ENCODE assay signal across 8 cellular contexts in genomic region chr2:23940976-23941605, GRCh38. TPM values are rescaled to one million over a fixed set of nuclear protein-coding genes. Genes with fewer than 3 reads are reported as not detected.
DNase-seq lines count a peak whose midpoint lies in the region; ATAC-seq and TF ChIP-seq lines count a peak whose summit lies in the region.

No MANE protein-coding gene starts in this region.

- H3K9ac ChIP-seq in HCT116 (ENCODE audit: low read length) (peak overlapping the region; percentile 84), trophoblast cell (ENCODE audit: low read length) (no peak overlapping the region)

- peaks cover 8% of the 10 kb centered on the region for H3K79me1 ChIP-seq in trophoblast cell (ENCODE audit: low read length)

- H3K27ac ChIP-seq in HCT116 (ENCODE audit: low read depth, low read length) (peak overlapping the region; percentile 70), gastroesophageal sphincter (peak overlapping the region; percentile 75 to 98 (median 94)), trophoblast cell (ENCODE audit: low read depth, low read length) (peak overlapping the region; percentile 97)

- no peak for TF ChIP-seq RAD21 in HCT116 (IDR thresholded peaks at IDR 0.05; ENCODE audit: low read depth)

- POLR2A ChIA-PET in HCT116 (lab: Charles Lee) (interaction anchor here (1.4 kb wide), 1 partner anchor 15 kb away, joined by 3 read pairs; the partner anchor contains the start of gene ATAD2B), WTC11 (lab: Charles Lee) (interaction anchor here (1.3 to 3.0 kb wide), 2 partner anchors 14 to 143 kb away, joined by 5 to 83 read pairs; partner anchors contain the start of genes ATAD2B and TP53I3)

- H4K91ac ChIP-seq in trophoblast cell (ENCODE audit: low read depth, low read length) = peak overlapping the region; percentile 91

- CTCF ChIA-PET in HCT116 (lab: Charles Lee) = interaction anchor here (1.9 kb wide), 1 partner anchor 14 kb away, joined by 6 read pairs; the partner anchor contains the start of gene ATAD2B
- CTCF ChIA-PET in WTC11 (lab: Charles Lee) = interaction anchor here (1.6 to 2.2 kb wide), 2 partner anchors 14 kb away, joined by 13 to 43 read pairs; partner anchors contain the start of gene ATAD2B

- peaks cover 10% of the 10 kb centered on the region for H3K36me3 Mint-ChIP-seq in WTC11

- no peak overlapping the region for H2AK5ac ChIP-seq in trophoblast cell (ENCODE audit: low read length)

- H3K27me3 ChIP-seq in HCT116 (ENCODE audit: insufficient read depth, low read length) = no peaks in the 10 kb centered on the region
- no peaks in the 10 kb centered on the region for H3K27me3 ChIP-seq in gastroesophageal sphincter
- no peaks in the 10 kb centered on the region for H3K27me3 ChIP-seq in trophoblast cell (ENCODE audit: insufficient read depth, low read length)

- peak overlapping the region; percentile 74 for H2BK120ac ChIP-seq in trophoblast cell (ENCODE audit: insufficient read depth, low read length, poor library complexity)

- H3K79me2 ChIP-seq in HCT116 (ENCODE audit: insufficient read depth, low read length) (peaks cover 42% of the 10 kb centered on the region), trophoblast cell (ENCODE audit: control insufficient read depth, insufficient read depth, low read length, poor library complexity) (peaks cover 8% of the 10 kb centered on the region)

- peak overlapping the region; percentile 84 for H3K14ac ChIP-seq in trophoblast cell (ENCODE audit: low read length)

- H3K27ac Mint-ChIP-seq in WTC11 = peak overlapping the region; percentile 75

- peaks cover 4 to 33% of the 10 kb centered on the region in 2 experiments; a peak in 3 of 4 replicates for H3K4me1 ChIP-seq in HCT116 (ENCODE audit: control insufficient read depth in 1 of 2, insufficient read depth in 2 of 2, low read length in 2 of 2)
- peaks cover 0 to 47% (median 4%) of the 10 kb centered on the region in 3 donors for H3K4me1 ChIP-seq in gastroesophageal sphincter
- peaks cover 4 to 11% of the 10 kb centered on the region in 2 experiments for H3K4me1 ChIP-seq in trophoblast cell (ENCODE audit: control insufficient read depth in 1 of 2, insufficient read depth in 2 of 2, low read length in 2 of 2)

- BruUV-seq in HCT116 (replicated peaks; lab: Mats Ljungman, UMichigan) = TSS peak; percentile 73

- peak overlapping the region; percentile 84 for H4K8ac ChIP-seq in trophoblast cell (ENCODE audit: low read depth, low read length)

- peak overlapping the region; percentile 88 for H3K4me3 Mint-ChIP-seq in WTC11

- peak overlapping the region; percentile 80 for H2BK5ac ChIP-seq in trophoblast cell (ENCODE audit: low read depth, low read length, poor library complexity)

- no peak overlapping the region for H3K23ac ChIP-seq in trophoblast cell (ENCODE audit: low read length)

- H2BK12ac ChIP-seq in trophoblast cell (ENCODE audit: low read length) = no peak overlapping the region

- peak overlapping the region; percentile 85 for H3K4me3 ChIP-seq in AG09309 (ENCODE audit: control insufficient read depth, low read depth, low read length)
- H3K4me3 ChIP-seq in HCT116 (replicated peaks in 1 of 2; ENCODE audit: low read depth in 1 of 2, low read length in 2 of 2) = peak overlapping the region; percentile 61 to 75
- H3K4me3 ChIP-seq in gastroesophageal sphincter = peak overlapping the region; percentile 89 to 97
- peak overlapping the region; percentile 87 for H3K4me3 ChIP-seq in trophoblast cell (ENCODE audit: low read depth, low read length)

- H4K20me1 ChIP-seq in HCT116 (ENCODE audit: insufficient read depth) = no peaks in the 10 kb centered on the region

- TF ChIP-seq POLR2A in HCT116 (IDR thresholded peaks at IDR 0.05; ENCODE audit: borderline replicate concordance, extremely low read depth, insufficient read depth, insufficient read length) (no peak), gastroesophageal sphincter (IDR thresholded peaks at IDR 0.05) (no peak)

- no peaks in the 10 kb centered on the region for H3K36me3 ChIP-seq in HCT116 (ENCODE audit: control insufficient read depth in 1 of 2, insufficient read depth in 2 of 2, low read length in 2 of 2)
- no peaks in the 10 kb centered on the region for H3K36me3 ChIP-seq in gastroesophageal sphincter
- peaks cover 2 to 7% of the 10 kb centered on the region in 2 experiments for H3K36me3 ChIP-seq in trophoblast cell (ENCODE audit: control insufficient read depth in 1 of 2, insufficient read depth in 2 of 2, low read length in 2 of 2)

- H3K9me3 Mint-ChIP-seq in WTC11 = no peaks in the 10 kb centered on the region

- H3K9me3 ChIP-seq in HCT116 (ENCODE audit: control insufficient read depth in 1 of 2, insufficient read depth in 1 of 2, low read depth in 1 of 2, low read length in 2 of 2) (no peaks in the 10 kb centered on the region), gastroesophageal sphincter (no peaks in the 10 kb centered on the region), trophoblast cell (ENCODE audit: insufficient read depth, low read depth, low read length) (no peaks in the 10 kb centered on the region)

- TF ChIP-seq CTCF in AG09309 (IDR thresholded peaks at IDR 0.05; ENCODE audit: control insufficient read depth, insufficient read depth, low read depth, low read length, missing control alignments) (no peak), HCT116 (IDR thresholded peaks at IDR 0.05 in 2 of 3, conservative IDR thresholded peaks at IDR 0.05 in 1 of 3; ENCODE audit: borderline replicate concordance in 1 of 3, insufficient read depth in 1 of 3, low read depth in 2 of 3, low read length in 2 of 3) (no peak), WTC11 (IDR thresholded peaks at IDR 0.05) (no peak), gastroesophageal sphincter (IDR thresholded peaks at IDR 0.05) (no peak)

- H3K9me2 ChIP-seq in HCT116 (ENCODE audit: insufficient read depth) = no peaks in the 10 kb centered on the region

- H3K4me2 ChIP-seq in HCT116 (ENCODE audit: low read length) (peak overlapping the region; percentile 82), trophoblast cell (ENCODE audit: low read length) (peak overlapping the region; percentile 71)

- no peak for DNase-seq in AG09309 (ENCODE audit: low read depth)
- no peak for DNase-seq in HCT116 (ENCODE audit: low read depth, low spot score)
- DNase-seq in WTC11 (ENCODE audit: low spot score) = no peak
- DNase-seq in trophoblast cell = peak in 1 of 2 donors; percentile 61
- DNase-seq in UCSD-AML1 (lab: John Stamatoyannopoulos, UW; ENCODE audit: unreplicated experiment) = no peak
- no peak for DNase-seq in OCI-M2 (lab: John Stamatoyannopoulos, UW; ENCODE audit: unreplicated experiment)

- WGBS in gastroesophageal sphincter (ENCODE audit: low coverage in 1 of 2), 2 donors = 0 to 3% methylated on average over 14 to 15 of the region's 15 CpGs
- WGBS in trophoblast cell (ENCODE audit: extremely low coverage, insufficient coverage, insufficient read length) = no CpG with 5 or more reads among the region's 15 CpGs

- peak overlapping the region; percentile 89 for H4K12ac ChIP-seq in trophoblast cell (ENCODE audit: low read depth, low read length)

- no peak overlapping the region for H2AFZ ChIP-seq in HCT116 (ENCODE audit: low read depth, low read length, poor library complexity, severe bottlenecking)
- H2AFZ ChIP-seq in trophoblast cell (ENCODE audit: insufficient read depth, low read length, poor library complexity) = peak overlapping the region; percentile 93

- no peak for ATAC-seq in HCT116
- ATAC-seq in WTC11 = no peak
- ATAC-seq in gastroesophageal sphincter = no peak
- ATAC-seq in GM21526 (IDR thresholded peaks at IDR 0.05; ENCODE audit: low FRiP score, unreplicated experiment) = no peak

- H3K27me3 Mint-ChIP-seq in WTC11 (ENCODE audit: low read depth) = no peaks in the 10 kb centered on the region; the same call in 1 of the 2 replicates

- H3K4me1 Mint-ChIP-seq in WTC11 = peaks cover 28% of the 10 kb centered on the region

- RAD21 ChIA-PET in HCT116 (lab: Charles Lee; ENCODE audit: low non-redundant PET in 1 of 2, low total read pairs in 2 of 2, uncharacterized antibody in 2 of 2, unreplicated experiment in 2 of 2) = no interaction called here

- intact Hi-C loops in HCT116 (cut with micrococcal nuclease) = loop anchor here (5.0 kb wide), 1 partner anchor 136 kb away; the partner anchor contains the start of gene SF3B6

- no peak for TF ChIP-seq EP300 in gastroesophageal sphincter (IDR thresholded peaks at IDR 0.05)

- peak overlapping the region; percentile 23 for H3K4ac ChIP-seq in trophoblast cell (ENCODE audit: low read depth, low read length)

- H3K18ac ChIP-seq in trophoblast cell (ENCODE audit: low read length) = peak overlapping the region; percentile 83

TF ChIP-seq in WTC11, 78 proteins besides CTCF, POLR2A, EP300 and RAD21:
- TF ChIP-seq PRRX2 (CRISPR knock-in tag; IDR thresholded peaks at IDR 0.05) (no peak), TP53 (CRISPR knock-in tag; IDR thresholded peaks at IDR 0.05) (no peak), ZNF263 (CRISPR knock-in tag; IDR thresholded peaks at IDR 0.05; ENCODE audit: low read depth) (no peak), ZBTB43 (CRISPR knock-in tag; IDR thresholded peaks at IDR 0.05) (no peak), TCF7 (CRISPR knock-in tag; IDR thresholded peaks at IDR 0.05; ENCODE audit: low read depth) (no peak), GABPB1 (CRISPR knock-in tag; IDR thresholded peaks at IDR 0.05) (0 out of 2 replicates have a peak, but pooled peaks have one; percentile 3)

RNA-seq across cellular contexts. Expression of gene UBXN2A, which starts 0.8 kb away (rescaled TPM):
- total RNA-seq in HCT116 (2021; ENCODE audit: unreplicated experiment) (14.1 TPM), WTC11 (2021) (15.4 to 16.8 TPM (median 16.7 TPM) in 3 replicates), gastroesophageal sphincter (10 to 100 TPM; 19.1 to 29.3 (median 22.2) TPM)
- 3.4 and 4.4 TPM in 2 replicates for polyA plus RNA-seq in HCT116 (2012)
- polyA plus RNA-seq in trophoblast cell (2013) = 13.0 and 13.5 TPM in 2 replicates

RNA-seq across cellular contexts. Expression of gene ATAD2B, which starts 14.2 kb away (rescaled TPM):
- total RNA-seq in HCT116 (2021; ENCODE audit: unreplicated experiment) (9.6 TPM), WTC11 (2021) (18.3 to 21.5 TPM (median 18.4 TPM) in 3 replicates), gastroesophageal sphincter (10 to 100 TPM; 10.4 to 36.1 (median 16.8) TPM)
- 1.0 and 1.4 TPM in 2 replicates for polyA plus RNA-seq in HCT116 (2012)
- 5.6 TPM in 2 replicates for polyA plus RNA-seq in trophoblast cell (2013)
